Comparison of ENCODE assay signal across 8 cellular contexts in genomic region chr1:37475380-37476086, GRCh38. TPM values are rescaled to one million over a fixed set of nuclear protein-coding genes. Genes with fewer than 3 reads are reported as not detected.
DNase-seq lines count a peak whose midpoint lies in the region; ATAC-seq lines count a peak whose summit lies in the region.

No MANE protein-coding gene starts in this region.

- H3K27me3 ChIP-seq in thymus (ENCODE audit: control insufficient read depth, insufficient read depth) = no peaks in the 10 kb centered on the region

- peak; percentile 70 for DNase-seq in activated effector memory CD4-positive, alpha-beta T cell treated with anti-CD3 and anti-CD28 coated beads, Interleukin-2, amount 50 U/mL, for 16 hours
- DNase-seq in activated effector memory CD4-positive, alpha-beta T cell treated with Interleukin-2 at 50 U/mL for 16 hours = no peak
- no peak for DNase-seq in activated naive CD4-positive, alpha-beta T cell treated with anti-CD3 and anti-CD28 coated beads, Interleukin-2, amount 50 U/mL, for 72 hours (ENCODE audit: low spot score in 2 of 2)
- peak; percentile 19 for DNase-seq in kidney tubule cell (ENCODE audit: low spot score)
- DNase-seq in NCI-H226 = no peak
- no peak for DNase-seq in NCI-H524 treated with DMSO at 0.1 percent for 48 hours (lab: John Stamatoyannopoulos, UW)

- H3K36me3 ChIP-seq in thymus (ENCODE audit: control insufficient read depth, insufficient read depth) = peaks cover 12% of the 10 kb centered on the region

- no peaks in the 10 kb centered on the region for H3K9me3 Mint-ChIP-seq in activated naive CD4-positive, alpha-beta T cell treated with anti-CD3 and anti-CD28 coated beads, Interleukin-2, amount 50 U/mL, for 72 hours

- H3K9me3 ChIP-seq in thymus (ENCODE audit: control insufficient read depth) = no peaks in the 10 kb centered on the region

- no peak for ATAC-seq in activated naive CD4-positive, alpha-beta T cell treated with anti-CD3 and anti-CD28 coated beads, Interleukin-2, amount 50 U/mL, for 72 hours
- ATAC-seq in HG03025 (IDR thresholded peaks at IDR 0.05; ENCODE audit: low FRiP score, unreplicated experiment) = no peak

- H3K27ac Mint-ChIP-seq in activated naive CD4-positive, alpha-beta T cell treated with anti-CD3 and anti-CD28 coated beads, Interleukin-2, amount 50 U/mL, for 72 hours = peak overlapping the region; percentile 93 to 94

- 82% methylated on average over 24 of the region's 24 CpGs for WGBS in thymus

- peaks cover 47 to 50% of the 10 kb centered on the region in 2 donors for H3K36me3 Mint-ChIP-seq in activated naive CD4-positive, alpha-beta T cell treated with anti-CD3 and anti-CD28 coated beads, Interleukin-2, amount 50 U/mL, for 72 hours

- H3K4me3 ChIP-seq in thymus (ENCODE audit: low read length) = peak overlapping the region; percentile 51

- peak overlapping the region; percentile 71 for H3K27ac ChIP-seq in thymus (ENCODE audit: low read depth)

- H3K4me1 ChIP-seq in thymus (ENCODE audit: control insufficient read depth, insufficient read depth, low read length) = peaks cover 43% of the 10 kb centered on the region

RNA-seq across cellular contexts. Expression of gene ZC3H12A, which starts 1.2 kb away (rescaled TPM):
- total RNA-seq in activated naive CD4-positive, alpha-beta T cell treated with anti-CD3 and anti-CD28 coated beads, Interleukin-2, amount 50 U/mL, for 72 hours = 10 to 100 TPM; 30.2 to 58.6 TPM
- 11.7 TPM for polyA plus RNA-seq in thymus

RNA-seq across cellular contexts. Expression of gene MEAF6, which starts 39.0 kb away (rescaled TPM):
- total RNA-seq in activated naive CD4-positive, alpha-beta T cell treated with anti-CD3 and anti-CD28 coated beads, Interleukin-2, amount 50 U/mL, for 72 hours = 10 to 100 TPM; 48.0 to 66.8 TPM
- polyA plus RNA-seq in thymus = 107 TPM

Comparison
In these comparisons a context has a peak if more than half of its experiments do, and no peak if none do; other contexts are left out.
1. DNase-seq: peak in activated effector memory CD4-positive, alpha-beta T cell treated with anti-CD3 and anti-CD28 coated beads, Interleukin-2, amount 50 U/mL, for 16 hours (single experiment) and kidney tubule cell (single experiment); none in activated effector memory CD4-positive, alpha-beta T cell treated with Interleukin-2 at 50 U/mL for 16 hours (single experiment), activated naive CD4-positive, alpha-beta T cell treated with anti-CD3 and anti-CD28 coated beads, Interleukin-2, amount 50 U/mL, for 72 hours (0 of 2), NCI-H226 (single experiment) and NCI-H524 treated with DMSO at 0.1 percent for 48 hours (single experiment).